In genomic region chr5:54753034-54753433, GRCh38 we compare ENCODE assay signal across 8 cellular contexts.
DNase-seq lines count a peak whose midpoint lies in the region; ATAC-seq, FAIRE-seq and TF ChIP-seq lines count a peak whose summit lies in the region.

No MANE protein-coding gene starts in this region.

- H3K4me2 ChIP-seq in PC-9: no peak overlapping the region

- peaks cover 26% of the 10 kb centered on the region for H3K4me1 Mint-ChIP-seq in activated CD8-positive, alpha-beta T cell treated with anti-CD3 and anti-CD28 coated beads, Interleukin-2, amount 10 ng/mL, durations not matched to agents 7 days and 5 days (ENCODE audit: low read depth)

- CTCF ChIA-PET in activated CD8-positive, alpha-beta T cell treated with anti-CD3 and anti-CD28 coated beads, Interleukin-2, amount 10 ng/mL, durations not matched to agents 7 days and 5 days (lab: Charles Lee): interaction anchor here (1.2 kb wide), 1 partner anchor 236 kb away, joined by 4 read pairs; the partner anchor contains the start of gene SNX18
- CTCF ChIA-PET in PC-9 (lab: Charles Lee): no interaction called here

- DNase-seq in AG08396 (ENCODE audit: low spot score) (peak; percentile 29), stromal cell of bone marrow (ENCODE audit: low read depth) (peak; percentile 44), H54 (ENCODE audit: insufficient read length, low spot score) (no peak), PC-9 (no peak), NCI-H187 (lab: John Stamatoyannopoulos, UW) (no peak)
- peak; percentile 40 for DNase-seq in activated CD8-positive, alpha-beta T cell treated with anti-CD3 and anti-CD28 coated beads, Interleukin-2, amount 10 ng/mL, durations not matched to agents 7 days and 5 days

- no peaks in the 10 kb centered on the region for H3K9me2 ChIP-seq in PC-9 (ENCODE audit: insufficient read depth)

- no peak overlapping the region for H2AFZ ChIP-seq in PC-9

- H3K79me2 ChIP-seq in PC-9 (ENCODE audit: low read depth): no peaks in the 10 kb centered on the region

- H3K36me3 ChIP-seq in PC-9 (ENCODE audit: low read depth): no peaks in the 10 kb centered on the region

- no peaks in the 10 kb centered on the region for H3K27me3 ChIP-seq in PC-9 (ENCODE audit: insufficient read depth, low read depth)

- no peak for TF ChIP-seq POLR2A in H54 (IDR thresholded peaks at IDR 0.05; ENCODE audit: low read depth, low read length)

- H3K36me3 Mint-ChIP-seq in activated CD8-positive, alpha-beta T cell treated with anti-CD3 and anti-CD28 coated beads, Interleukin-2, amount 10 ng/mL, durations not matched to agents 7 days and 5 days (ENCODE audit: low read depth): peaks cover 12% of the 10 kb centered on the region

- H3K4me3 ChIP-seq in PC-9: no peak overlapping the region

- H3K27ac Mint-ChIP-seq in activated CD8-positive, alpha-beta T cell treated with anti-CD3 and anti-CD28 coated beads, Interleukin-2, amount 10 ng/mL, durations not matched to agents 7 days and 5 days: peak overlapping the region; percentile 74

- no TSS peak for BruUV-seq in PC-9 (replicated peaks; lab: Mats Ljungman, UMichigan)

- ATAC-seq in GM19324 (IDR thresholded peaks at IDR 0.05; ENCODE audit: low FRiP score, unreplicated experiment) (peak; percentile 73), HG03280 (IDR thresholded peaks at IDR 0.05; ENCODE audit: unreplicated experiment) (peak; percentile 92)
- peak; percentile 65 for ATAC-seq in activated CD8-positive, alpha-beta T cell treated with anti-CD3 and anti-CD28 coated beads, Interleukin-2, amount 10 ng/mL, durations not matched to agents 7 days and 5 days

- no peaks in the 10 kb centered on the region for H3K9me3 ChIP-seq in PC-9 (ENCODE audit: insufficient read depth, low read depth)

- H3K27me3 Mint-ChIP-seq in activated CD8-positive, alpha-beta T cell treated with anti-CD3 and anti-CD28 coated beads, Interleukin-2, amount 10 ng/mL, durations not matched to agents 7 days and 5 days (ENCODE audit: low read depth): peaks cover 3% of the 10 kb centered on the region

- H4K20me1 ChIP-seq in PC-9 (ENCODE audit: insufficient read depth): no peaks in the 10 kb centered on the region

- H3K4me1 ChIP-seq in PC-9 (replicated peaks; ENCODE audit: insufficient read depth): no peaks in the 10 kb centered on the region

- H3K27ac ChIP-seq in PC-9: no peak overlapping the region

- POLR2A ChIA-PET in activated CD8-positive, alpha-beta T cell treated with anti-CD3 and anti-CD28 coated beads, Interleukin-2, amount 10 ng/mL, durations not matched to agents 7 days and 5 days (lab: Charles Lee): no interaction called here
- POLR2A ChIA-PET in PC-9 (lab: Charles Lee; ENCODE audit: unreplicated experiment): no interaction called here

- H3K4me3 Mint-ChIP-seq in activated CD8-positive, alpha-beta T cell treated with anti-CD3 and anti-CD28 coated beads, Interleukin-2, amount 10 ng/mL, durations not matched to agents 7 days and 5 days: no peak overlapping the region

- H3F3A ChIP-seq in PC-9 (ENCODE audit: insufficient read depth, low read depth): no peaks in the 10 kb centered on the region

- intact Hi-C loops in PC-9 (cut with micrococcal nuclease; ENCODE audit: unreplicated experiment): no loop called here

- TF ChIP-seq CTCF in PC-9 (conservative IDR thresholded peaks at IDR 0.05): no peak

- H3K9me3 Mint-ChIP-seq in activated CD8-positive, alpha-beta T cell treated with anti-CD3 and anti-CD28 coated beads, Interleukin-2, amount 10 ng/mL, durations not matched to agents 7 days and 5 days (ENCODE audit: insufficient read depth): peaks cover 4% of the 10 kb centered on the region

- FAIRE-seq in H54 (lab: Jason Lieb, UNC): no peak

Comparison
In these comparisons a context has a peak if more than half of its experiments do, and no peak if none do; other contexts are left out.
1. DNase-seq: peak in AG08396 (single experiment), activated CD8-positive, alpha-beta T cell treated with anti-CD3 and anti-CD28 coated beads, Interleukin-2, amount 10 ng/mL, durations not matched to agents 7 days and 5 days (single experiment) and stromal cell of bone marrow (single experiment); none in H54 (single experiment), PC-9 (0 of 2) and NCI-H187 (0 of 2).
2. Peak in every context shown above with its lines, with median percentiles within 50 percentile points of each other: ATAC-seq.